Comparison of ENCODE assay signal across 15 cellular contexts in the genomic region with DNA sequence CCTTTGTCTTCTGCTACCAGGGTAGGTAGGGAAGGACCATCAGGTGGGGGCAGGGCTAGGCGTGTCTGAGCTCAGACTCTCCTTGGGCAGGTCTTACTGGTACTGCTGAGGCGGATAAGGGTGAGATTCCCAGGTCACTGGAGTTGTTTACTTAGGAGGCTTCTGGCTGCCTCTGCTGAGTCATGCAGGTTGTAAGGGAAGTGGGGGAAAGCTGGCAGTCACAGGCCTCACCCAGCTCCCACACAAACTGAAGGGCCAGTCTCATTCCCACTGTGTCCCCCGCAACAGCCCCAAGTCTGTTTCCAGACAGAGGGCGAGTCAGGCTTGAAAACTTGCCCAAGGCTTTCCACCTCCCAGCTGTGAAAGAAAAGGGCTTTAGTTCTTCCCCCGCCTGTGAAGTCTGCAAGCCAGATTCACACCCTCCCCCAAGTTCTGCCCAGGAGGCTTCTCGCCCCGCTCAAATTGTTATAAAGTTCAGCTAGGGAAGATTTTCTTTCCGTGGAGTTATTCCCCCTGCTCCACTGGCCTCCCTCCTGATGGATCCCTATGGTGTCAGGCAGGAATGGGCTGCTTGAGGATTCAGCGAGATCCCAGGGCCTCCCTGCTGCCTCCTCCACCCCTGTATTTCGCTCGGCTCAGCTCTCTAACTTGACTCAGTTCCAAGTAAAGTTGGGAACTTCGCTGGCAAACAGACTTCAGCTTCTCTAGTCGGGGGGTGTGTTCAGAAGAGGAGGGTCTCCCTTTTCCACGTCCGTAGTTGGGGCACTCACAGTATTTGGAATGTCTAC.
A peak's percentile ranks its signal among the peaks of the same experiment; 100 is the strongest.
DNase-seq lines count a peak whose midpoint lies in the region; ATAC-seq and TF ChIP-seq lines count a peak whose summit lies in the region.
"Had no signal": no experiment of that assay in that cellular context is flagged by ENCODE, and none has a peak within 500 bp of the region (broad histone marks: within the 10 kb centered on the region; RNA-seq: fewer than 3 reads in every experiment).

No MANE protein-coding gene starts in this region.

- peak; percentile 4 for DNase-seq in Calu3
- peak; percentile 14 for DNase-seq in NCI-H460 (ENCODE audit: extremely low read depth, low read depth)
- no peak for DNase-seq in chondrocyte (ENCODE audit: low spot score)
- DNase-seq in mesendoderm = peak; percentile 71
- no peak for DNase-seq in middle frontal gyrus (ENCODE audit: extremely low spot score, low spot score)
- DNase-seq in gastrocnemius medialis = no peak
- DNase-seq in stimulated activated naive CD4-positive, alpha-beta T cell treated with Interleukin-2 at 50 U/mL for 16 hours (lab: John Stamatoyannopoulos, UW) = no peak
- no peak for DNase-seq in stimulated activated CD4-positive, alpha-beta T cell treated with anti-CD3 and anti-CD28 coated beads, Interleukin-15, amount 100 ng/mL, for 24 hours
- DNase-seq: activated CD4-positive, CD25-positive, alpha-beta regulatory T cell treated with anti-CD3 and anti-CD28 coated beads, Interleukin-2, amount 50 U/mL, for 72 hours; activated CD8-positive, alpha-beta memory T cell treated with anti-CD3 and anti-CD28 coated beads, Interleukin-2, amount 50 U/mL, for 48 hours; activated naive CD4-positive, alpha-beta T cell treated with anti-CD3 and anti-CD28 coated beads, Interleukin-2, amount 10 ng/mL, durations not matched to agents 7 days and 5 days; caudate nucleus; DMS153; NCI-H2171; nucleus accumbens had no signal

- in situ Hi-C loops in gastrocnemius medialis (cut with MboI; ENCODE audit: low sequenced_read_pairs in 4 of 4) = no loop called here

- H4K5ac ChIP-seq in mesendoderm (ENCODE audit: low read length) = no peak overlapping the region

- TF ChIP-seq POLR2A in gastrocnemius medialis (IDR thresholded peaks at IDR 0.05) = no peak

- no peaks in the 10 kb centered on the region for H3K27me3 ChIP-seq in mesendoderm (ENCODE audit: insufficient read depth, low read length, poor library complexity)
- no peaks in the 10 kb centered on the region for H3K27me3 ChIP-seq in gastrocnemius medialis

- H2BK120ac ChIP-seq in mesendoderm (ENCODE audit: low read depth, low read length) = no peak overlapping the region

- peak overlapping the region; percentile 56 for H3K56ac ChIP-seq in mesendoderm (ENCODE audit: low read length)

- H3K4me3 ChIP-seq in mesendoderm (ENCODE audit: low read length) = no peak overlapping the region
- H3K4me3 ChIP-seq in gastrocnemius medialis = no peak overlapping the region

- no peak overlapping the region for H3K9ac ChIP-seq in mesendoderm (ENCODE audit: low read length)

- H2BK15ac ChIP-seq in mesendoderm (replicated peaks; ENCODE audit: low read depth) = no peak overlapping the region

- BruUV-seq in Calu3 (replicated peaks; lab: Mats Ljungman, UMichigan) = no TSS peak

- H3K36me3 Mint-ChIP-seq in Calu3 (ENCODE audit: insufficient read depth, unreplicated experiment) = no peaks in the 10 kb centered on the region
- peaks cover 2% of the 10 kb centered on the region for H3K36me3 Mint-ChIP-seq in chondrocyte (ENCODE audit: low read depth)
- H3K36me3 Mint-ChIP-seq: activated naive CD4-positive, alpha-beta T cell treated with anti-CD3 and anti-CD28 coated beads, Interleukin-2, amount 10 ng/mL, durations not matched to agents 7 days and 5 days had no signal

- intact Hi-C loops in Calu3 (cut with micrococcal nuclease; ENCODE audit: unreplicated experiment) (no loop called here), gastrocnemius medialis (cut with DNase I; ENCODE audit: low total_unique reads) (no loop called here)

- no peak overlapping the region for H2AK5ac ChIP-seq in mesendoderm (ENCODE audit: low read length)

- no peaks in the 10 kb centered on the region for H3K36me3 ChIP-seq in mesendoderm (ENCODE audit: control insufficient read depth, insufficient read depth, low read length)
- no peaks in the 10 kb centered on the region for H3K36me3 ChIP-seq in gastrocnemius medialis

- H3K27ac Mint-ChIP-seq in Calu3 (ENCODE audit: unreplicated experiment) (peak overlapping the region; percentile 56), chondrocyte (ENCODE audit: unreplicated experiment) (peak overlapping the region; percentile 58)
- H3K27ac Mint-ChIP-seq: activated naive CD4-positive, alpha-beta T cell treated with anti-CD3 and anti-CD28 coated beads, Interleukin-2, amount 10 ng/mL, durations not matched to agents 7 days and 5 days had no signal

- no peaks in the 10 kb centered on the region for H3K9me3 ChIP-seq in gastrocnemius medialis

- no peak overlapping the region for H4K8ac ChIP-seq in mesendoderm (ENCODE audit: low read depth, low read length)

- H3K9me3 Mint-ChIP-seq in Calu3 (ENCODE audit: low read depth, unreplicated experiment) (peaks cover 6% of the 10 kb centered on the region), chondrocyte (ENCODE audit: low read depth) (peaks cover 35% of the 10 kb centered on the region)
- H3K9me3 Mint-ChIP-seq: activated naive CD4-positive, alpha-beta T cell treated with anti-CD3 and anti-CD28 coated beads, Interleukin-2, amount 10 ng/mL, durations not matched to agents 7 days and 5 days had no signal

- peak overlapping the region; percentile 0 for H3K18ac ChIP-seq in mesendoderm (ENCODE audit: low read length)

- H3K27ac ChIP-seq in mesendoderm (ENCODE audit: low read depth, low read length) = peak overlapping the region; percentile 38
- H3K27ac ChIP-seq in gastrocnemius medialis = no peak overlapping the region

- H3K4me1 ChIP-seq in mesendoderm (ENCODE audit: control insufficient read depth, low read depth, low read length) (no peaks in the 10 kb centered on the region), gastrocnemius medialis (no peaks in the 10 kb centered on the region)

- no peak for ATAC-seq in gastrocnemius medialis

- CTCF ChIA-PET in Calu3 (lab: Charles Lee) = interaction anchor here (0.6 kb wide), 1 partner anchor 238 kb away, joined by 3 read pairs; no protein-coding TSS in a partner anchor

- H3K4me1 Mint-ChIP-seq in Calu3 (ENCODE audit: low read depth, unreplicated experiment) (peaks cover 13% of the 10 kb centered on the region), chondrocyte (ENCODE audit: low read depth) (peaks cover 13% of the 10 kb centered on the region)
- H3K4me1 Mint-ChIP-seq: activated naive CD4-positive, alpha-beta T cell treated with anti-CD3 and anti-CD28 coated beads, Interleukin-2, amount 10 ng/mL, durations not matched to agents 7 days and 5 days had no signal

- no peak overlapping the region for H3K23ac ChIP-seq in mesendoderm (ENCODE audit: low read length)

- no peaks in the 10 kb centered on the region for H3K79me1 ChIP-seq in mesendoderm (ENCODE audit: low read length)

- H3K4me3 Mint-ChIP-seq in Calu3 (ENCODE audit: low read depth, unreplicated experiment) (no peak overlapping the region), chondrocyte (ENCODE audit: unreplicated experiment) (no peak overlapping the region)
- H3K4me3 Mint-ChIP-seq: activated naive CD4-positive, alpha-beta T cell treated with anti-CD3 and anti-CD28 coated beads, Interleukin-2, amount 10 ng/mL, durations not matched to agents 7 days and 5 days had no signal

- H3K27me3 Mint-ChIP-seq in Calu3 (ENCODE audit: unreplicated experiment) (no peaks in the 10 kb centered on the region), chondrocyte (ENCODE audit: low read depth) (no peaks in the 10 kb centered on the region)
- H3K27me3 Mint-ChIP-seq: activated naive CD4-positive, alpha-beta T cell treated with anti-CD3 and anti-CD28 coated beads, Interleukin-2, amount 10 ng/mL, durations not matched to agents 7 days and 5 days had no signal

- no peak overlapping the region for H3K4me2 ChIP-seq in mesendoderm (ENCODE audit: low read length)

- TF ChIP-seq CTCF in Calu3 (IDR thresholded peaks at IDR 0.05; ENCODE audit: unreplicated experiment) = no peak
- no peak for TF ChIP-seq CTCF in chondrocyte (IDR thresholded peaks at IDR 0.05)
- TF ChIP-seq CTCF in gastrocnemius medialis (IDR thresholded peaks at IDR 0.05 in 4 of 5, conservative IDR thresholded peaks at IDR 0.05 in 1 of 5) = no peak

- no CpG with 5 or more reads among the region's 15 CpGs for WGBS in mesendoderm (ENCODE audit: extremely low coverage, insufficient coverage, low lambda C conversion rate)

- H2BK5ac ChIP-seq in mesendoderm (ENCODE audit: low read length) = no peak overlapping the region

- no peaks in the 10 kb centered on the region for H3K79me2 ChIP-seq in mesendoderm (ENCODE audit: control insufficient read depth, insufficient read depth, low read length)

- H3K4ac ChIP-seq in mesendoderm (ENCODE audit: low read depth, low read length) = no peak overlapping the region

Comparison
In these comparisons a context has a peak if more than half of its experiments do, and no peak if none do; other contexts are left out.
1. DNase-seq: peak in Calu3 (single experiment), NCI-H460 (single experiment) and mesendoderm (single experiment); none in chondrocyte (single experiment), middle frontal gyrus (single experiment), gastrocnemius medialis (0 of 2), stimulated activated naive CD4-positive, alpha-beta T cell treated with Interleukin-2 at 50 U/mL for 16 hours (single experiment) and stimulated activated CD4-positive, alpha-beta T cell treated with anti-CD3 and anti-CD28 coated beads, Interleukin-15, amount 100 ng/mL, for 24 hours (single experiment).